ENCODE assay signal across 25 cellular contexts in the genomic region with DNA sequence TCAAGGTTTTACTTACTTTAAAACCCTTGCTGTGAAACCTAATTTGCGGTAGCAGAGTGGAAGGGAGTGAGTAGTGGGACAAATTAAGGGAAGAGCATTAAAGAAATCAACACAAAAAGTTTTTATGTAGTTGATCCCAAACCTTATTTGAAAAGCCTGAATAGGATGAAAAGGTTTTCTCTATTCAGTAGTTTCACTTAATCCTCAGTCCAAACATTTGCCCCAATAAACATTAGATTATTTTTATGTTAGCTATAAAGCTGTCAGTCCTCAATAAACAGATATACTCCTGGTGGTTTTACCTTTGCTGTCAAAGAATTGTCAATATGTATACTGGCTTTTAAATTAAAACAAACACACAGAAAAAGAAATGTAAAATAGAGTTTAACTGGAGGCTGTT.
"Had no signal": no experiment of that assay in that cellular context is flagged by ENCODE, and none has a peak within 500 bp of the region (broad histone marks: within the 10 kb centered on the region; RNA-seq: fewer than 3 reads in every experiment).

No MANE protein-coding gene starts in this region.

- H3K27me3 ChIP-seq: pancreas, stomach, suprapubic skin, tibial artery, uterus had no signal

- H3K4me3 ChIP-seq: left ventricle myocardium inferior, lung, pancreas, prostate gland, skin epidermis, stomach, suprapubic skin, thoracic aorta, tibial artery, uterus had no signal

- H3K27ac ChIP-seq: left ventricle myocardium inferior, pancreas, prostate gland, skin epidermis, stomach, suprapubic skin, thoracic aorta, tibial artery, uterus had no signal

- H3K36me3 ChIP-seq: left ventricle myocardium inferior, pancreas, prostate gland, stomach, suprapubic skin, thoracic aorta, tibial artery, uterus had no signal

- ATAC-seq: natural killer cell; pancreas; right cardiac atrium; sciatic nerve; stimulated activated naive B cell treated with anti-CD40 and anti-IgM and Interleukin-4, amounts not matched to agents 10 μg/mL and 1 μg/mL and 100 μg/mL, for 72 hours; stimulated activated naive CD8-positive, alpha-beta T cell treated with anti-CD3 and anti-CD28 coated beads, Interleukin-15, Interleukin-2, amounts not matched to agents 100 U/mL and 50 U/mL, for 24 hours had no signal

- H3K4me1 ChIP-seq: left ventricle myocardium inferior, pancreas, stomach, suprapubic skin, tibial artery, uterus had no signal

- DNase-seq: islet precursor cell; left ventricle myocardium inferior; mesendoderm; naive B cell; natural killer cell; nephron progenitor cell; pancreas; posterior cingulate gyrus; retina; right cardiac atrium; stimulated activated CD4-positive, alpha-beta T cell treated with anti-CD3 and anti-CD28 coated beads, Interleukin-12 subunit alpha, Interleukin-12 subunit beta, amount 100 ng/mL, for 4 hours; stimulated activated CD4-positive, alpha-beta T cell treated with anti-CD3 and anti-CD28 coated beads, Interleukin-15, amount 100 ng/mL, for 24 hours; stimulated activated CD4-positive, alpha-beta T cell treated with anti-CD3 and anti-CD28 coated beads, Interleukin-2, amount 100 ng/mL, for 24 hours; stimulated activated CD4-positive, alpha-beta T cell treated with anti-CD3 and anti-CD28 coated beads, Interleukin-4, amount 100 ng/mL, for 1 hour; stimulated activated naive B cell treated with anti-CD40 and anti-IgM and Interleukin-4, amounts not matched to agents 10 μg/mL and 1 μg/mL and 100 μg/mL, for 72 hours; stimulated activated naive CD8-positive, alpha-beta T cell treated with anti-CD3 and anti-CD28 coated beads, Interleukin-15, Interleukin-2, amounts not matched to agents 100 U/mL and 50 U/mL, for 24 hours; stomach; tibial artery; uterus had no signal

- H3K9me3 ChIP-seq: left ventricle myocardium inferior, pancreas, prostate gland, stomach, suprapubic skin, thoracic aorta, tibial artery, uterus had no signal
